1 cellular context compared by ENCODE assay signal in genomic region chr18:11002796-11003195, GRCh38.
TF ChIP-seq lines count a peak whose summit lies in the region.

No MANE protein-coding gene starts in this region.

TF ChIP-seq in HepG2, 621 proteins besides CTCF, POLR2A, EP300 and RAD21 (continued from another document):
- TF ChIP-seq ZNF646 (CRISPR knock-in tag; IDR thresholded peaks at IDR 0.05) (no peak), DMTF1 (CRISPR knock-in tag; IDR thresholded peaks at IDR 0.05) (no peak), RORA (CRISPR knock-in tag; IDR thresholded peaks at IDR 0.05) (no peak), BHLHE40 (IDR thresholded peaks at IDR 0.05; ENCODE audit: low read length) (no peak), ZNF383 (CRISPR knock-in tag; IDR thresholded peaks at IDR 0.05; ENCODE audit: borderline replicate concordance) (no peak), ZNF749 (CRISPR knock-in tag; IDR thresholded peaks at IDR 0.05; ENCODE audit: borderline replicate concordance) (no peak), ZNF607 (CRISPR knock-in tag; IDR thresholded peaks at IDR 0.05; ENCODE audit: borderline replicate concordance) (no peak), ZNF737 (CRISPR knock-in tag; IDR thresholded peaks at IDR 0.05; ENCODE audit: borderline replicate concordance) (no peak), HCFC1 (IDR thresholded peaks at IDR 0.05; ENCODE audit: low read depth, low read length) (no peak), EEA1 (CRISPR knock-in tag; IDR thresholded peaks at IDR 0.05; ENCODE audit: borderline replicate concordance) (no peak)
